In the genomic region with DNA sequence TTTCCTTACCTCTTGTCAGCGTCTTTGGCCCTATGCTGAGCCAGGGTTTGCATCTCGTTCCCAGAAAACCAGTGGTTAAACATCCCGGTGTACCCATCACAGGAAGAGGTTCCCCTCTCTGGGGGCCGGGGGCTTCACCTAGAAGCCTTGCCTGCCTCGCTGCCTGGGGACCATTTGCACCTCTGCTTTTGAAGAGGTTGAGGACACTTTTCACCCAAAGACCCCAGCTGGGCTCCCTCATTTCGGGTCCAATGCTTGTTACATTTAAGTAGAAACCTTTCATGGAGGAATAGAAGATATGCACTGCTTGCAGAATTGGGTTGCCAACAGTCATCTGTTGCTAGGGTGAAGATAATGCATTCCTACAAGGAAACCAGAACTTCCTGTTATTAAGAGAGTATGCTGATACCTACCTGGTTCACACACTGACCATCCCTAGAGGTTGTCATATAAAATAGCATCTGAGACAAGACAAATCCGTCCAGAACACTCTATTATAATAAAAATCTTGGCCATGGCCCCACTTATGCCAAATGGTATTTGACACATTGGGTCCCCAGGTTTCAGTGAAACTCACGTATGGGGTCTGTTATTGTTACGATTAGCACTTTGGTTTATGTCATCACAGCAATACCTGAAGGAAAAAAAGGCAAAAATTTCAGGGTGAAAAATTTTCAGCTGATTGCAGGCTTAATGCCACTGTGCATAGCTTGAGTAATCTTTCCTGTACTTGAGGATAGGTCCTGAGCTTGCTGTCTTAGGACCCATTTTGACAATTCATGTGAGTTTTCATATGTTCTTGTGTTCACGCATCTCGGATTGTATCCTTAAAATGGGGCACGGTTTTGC, we compare ENCODE assay signal across 8 cellular contexts. TPM values are rescaled to one million over a fixed set of nuclear protein-coding genes. Genes with fewer than 3 reads are reported as not detected.
DNase-seq lines count a peak whose midpoint lies in the region; ATAC-seq and TF ChIP-seq lines count a peak whose summit lies in the region.

No MANE protein-coding gene starts in this region.

- H3K27me3 ChIP-seq in heart left ventricle (peaks cover 0 to 22% (median 5%) of the 10 kb centered on the region in 9 donors), upper lobe of right lung (peaks cover 6% of the 10 kb centered on the region), Peyer's patch (peaks cover 0 to 13% of the 10 kb centered on the region in 2 donors)

- H3K27me3 Mint-ChIP-seq in immature natural killer cell (ENCODE audit: low read depth in 3 of 3): peaks cover 2 to 6% (median 5%) of the 10 kb centered on the region in 3 donors

- intact Hi-C loops in heart left ventricle (cut with DNase I) (no loop called here), Right ventricle myocardium inferior (cut with DNase I) (no loop called here), upper lobe of right lung (cut with DNase I) (no loop called here)

- H3K9me3 Mint-ChIP-seq in immature natural killer cell: no peaks in the 10 kb centered on the region

- H3K27ac ChIP-seq in heart left ventricle (peak overlapping the region in 4 of 12 donors; percentile 20 to 66 (median 48)), upper lobe of right lung (no peak overlapping the region), Peyer's patch (no peak overlapping the region)

- no peaks in the 10 kb centered on the region for H3K36me3 ChIP-seq in heart left ventricle
- no peaks in the 10 kb centered on the region for H3K36me3 ChIP-seq in upper lobe of right lung
- no peaks in the 10 kb centered on the region for H3K36me3 ChIP-seq in Peyer's patch

- DNase-seq in heart left ventricle (no peak), Right ventricle myocardium inferior (ENCODE audit: missing footprints) (no peak), amniotic epithelial cell (ENCODE audit: low read depth) (peak; percentile 32), immature natural killer cell (peak in 2 of 3 donors; percentile 16 to 20), upper lobe of right lung (no peak), retina (no peak), Peyer's patch (no peak)

- H3K9me3 ChIP-seq in heart left ventricle: no peaks in the 10 kb centered on the region
- H3K9me3 ChIP-seq in upper lobe of right lung: no peaks in the 10 kb centered on the region
- H3K9me3 ChIP-seq in Peyer's patch: no peaks in the 10 kb centered on the region

- peaks cover 0 to 14% (median 0%) of the 10 kb centered on the region in 12 donors for H3K4me1 ChIP-seq in heart left ventricle
- no peaks in the 10 kb centered on the region for H3K4me1 ChIP-seq in upper lobe of right lung
- H3K4me1 ChIP-seq in Peyer's patch: peaks cover 0 to 9% (median 4%) of the 10 kb centered on the region in 4 donors

- ATAC-seq in heart left ventricle: peak in 1 of 4 donors; percentile 18
- no peak for ATAC-seq in Right ventricle myocardium inferior
- peak; percentile 55 for ATAC-seq in upper lobe of right lung
- ATAC-seq in HG03159 (IDR thresholded peaks at IDR 0.05; ENCODE audit: unreplicated experiment): no peak

- TF ChIP-seq POLR2A in heart left ventricle (IDR thresholded peaks at IDR 0.05) (no peak), Peyer's patch (IDR thresholded peaks at IDR 0.05) (no peak)

- 64 to 69% (median 65%) methylated on average over 11 to 12 of the region's 12 CpGs for WGBS in heart left ventricle, 4 donors

- H3K27ac Mint-ChIP-seq in immature natural killer cell: peak overlapping the region; percentile 34 to 84 (median 70)

- H3K4me1 Mint-ChIP-seq in immature natural killer cell: peaks cover 45 to 63% of the 10 kb centered on the region in 2 donors

- peak overlapping the region; percentile 81 to 91 (median 90) for H3K4me3 Mint-ChIP-seq in immature natural killer cell

- TF ChIP-seq CTCF in heart left ventricle (IDR thresholded peaks at IDR 0.05) (no peak), upper lobe of right lung (IDR thresholded peaks at IDR 0.05) (no peak), Peyer's patch (IDR thresholded peaks at IDR 0.05) (no peak)

- H3K36me3 Mint-ChIP-seq in immature natural killer cell: peaks cover 0 to 3% (median 0%) of the 10 kb centered on the region in 3 donors

- peak overlapping the region in 7 of 12 donors; percentile 52 to 68 (median 62) for H3K4me3 ChIP-seq in heart left ventricle
- H3K4me3 ChIP-seq in upper lobe of right lung: peak overlapping the region; percentile 49
- H3K4me3 ChIP-seq in Peyer's patch: no peak overlapping the region

RNA-seq across cellular contexts. Expression of a gene that starts 0.9 kb away (rescaled TPM):
- total RNA-seq in heart left ventricle: under 1 TPM in 7 of 9 donors, not detected in 2; 0.16 to 0.63 (median 0.35) TPM
- under 1 TPM in 1 of 2 donors, not detected in 1; 0.08 TPM for polyA plus RNA-seq in heart left ventricle
- not detected for total RNA-seq in Right ventricle myocardium inferior
- 1 to 10 TPM; 4.2 to 9.8 (median 5.4) TPM for polyA plus RNA-seq in immature natural killer cell
- total RNA-seq in upper lobe of right lung: 1.3 TPM
- under 1 TPM in 2 of 4 donors, not detected in 2; 0.27 to 0.83 TPM for total RNA-seq in Peyer's patch

Comparison
In these comparisons a context has a peak if more than half of its experiments do, and no peak if none do; other contexts are left out.
1. DNase-seq: peak in amniotic epithelial cell (single experiment) and immature natural killer cell (2 of 3); none in heart left ventricle (0 of 5), Right ventricle myocardium inferior (single experiment), upper lobe of right lung (single experiment), retina (single experiment) and Peyer's patch (0 of 3).
2. H3K4me3 ChIP-seq: peak in heart left ventricle (7 of 12) and upper lobe of right lung (single experiment); none in Peyer's patch (0 of 4).